1 cellular context compared by ENCODE assay signal in genomic region chr1:202926578-202927491, GRCh38.
TF ChIP-seq lines count a peak whose summit lies in the region.

KLHL12 (minus strand) TSS chr1:202927234; CDS start chr1:202925162, 2,072 bp downstream.

TF ChIP-seq in GM23338, 12 proteins besides CTCF, POLR2A, EP300 and RAD21 (continued from another document):
- peak; percentile 78 for TF ChIP-seq ZNF462 (CRISPR knock-in tag; IDR thresholded peaks at IDR 0.05)
- TF ChIP-seq POLR2AphosphoS5 (IDR thresholded peaks at IDR 0.05; ENCODE audit: low read depth) = peak; percentile 98
- TF ChIP-seq ETS1 (IDR thresholded peaks at IDR 0.05) = peak; percentile 78
- peak; percentile 98 for TF ChIP-seq CREB1 (CRISPR knock-in tag; IDR thresholded peaks at IDR 0.05; ENCODE audit: low read depth)
- TF ChIP-seq ZNF331 (CRISPR knock-in tag; IDR thresholded peaks at IDR 0.05; ENCODE audit: low read depth) = peak; percentile 30; the same call in 1 of the 2 replicates
- TF ChIP-seq JUNB (IDR thresholded peaks at IDR 0.05; ENCODE audit: unreplicated experiment) = no peak
- no peak for TF ChIP-seq NANOG (IDR thresholded peaks at IDR 0.05; ENCODE audit: borderline replicate concordance)
TF ChIP-seq in GM23338: peak in this region for 5.
